In the genomic region with DNA sequence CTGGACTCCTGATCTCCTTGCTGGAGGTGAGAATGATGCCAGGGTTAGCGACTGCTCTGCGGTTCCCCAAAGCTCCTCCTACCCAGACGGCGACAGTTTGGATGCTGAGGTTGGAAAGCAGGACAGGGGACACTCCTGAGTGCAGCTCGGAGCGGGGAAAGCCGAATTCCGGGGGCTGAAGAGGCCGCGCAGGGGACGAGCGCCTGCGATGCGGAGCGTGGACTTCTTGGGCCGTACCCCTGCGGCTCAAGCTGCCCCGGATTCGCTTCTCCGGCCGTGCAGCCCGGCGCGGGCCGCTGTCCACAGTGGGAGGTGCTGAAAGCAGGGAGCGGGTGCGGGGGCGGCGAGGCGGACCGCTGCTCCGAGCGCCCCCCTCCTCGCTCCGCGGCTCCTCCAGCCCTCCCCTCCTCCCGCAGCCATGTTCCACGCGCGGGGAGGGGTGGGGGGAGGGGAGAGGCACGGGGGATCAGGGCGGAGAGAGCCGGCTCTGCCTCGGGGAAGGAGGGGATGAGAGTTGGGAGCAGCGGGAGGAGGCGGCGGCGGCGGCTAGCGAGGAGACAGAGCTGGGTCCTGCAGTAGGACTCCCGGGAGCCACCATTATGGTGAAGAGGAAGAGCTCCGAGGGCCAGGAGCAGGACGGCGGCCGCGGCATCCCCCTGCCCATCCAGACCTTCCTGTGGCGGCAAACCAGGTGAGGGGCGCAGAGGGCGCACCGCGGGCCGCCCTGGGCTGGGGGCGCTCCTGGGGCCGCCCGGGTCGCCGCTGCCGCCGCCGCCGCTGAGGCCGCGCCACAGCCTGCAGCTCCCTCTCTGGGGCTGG, we compare ENCODE assay signal across 1 cellular context.
TF ChIP-seq lines count a peak whose summit lies in the region.

A gene with protein sequence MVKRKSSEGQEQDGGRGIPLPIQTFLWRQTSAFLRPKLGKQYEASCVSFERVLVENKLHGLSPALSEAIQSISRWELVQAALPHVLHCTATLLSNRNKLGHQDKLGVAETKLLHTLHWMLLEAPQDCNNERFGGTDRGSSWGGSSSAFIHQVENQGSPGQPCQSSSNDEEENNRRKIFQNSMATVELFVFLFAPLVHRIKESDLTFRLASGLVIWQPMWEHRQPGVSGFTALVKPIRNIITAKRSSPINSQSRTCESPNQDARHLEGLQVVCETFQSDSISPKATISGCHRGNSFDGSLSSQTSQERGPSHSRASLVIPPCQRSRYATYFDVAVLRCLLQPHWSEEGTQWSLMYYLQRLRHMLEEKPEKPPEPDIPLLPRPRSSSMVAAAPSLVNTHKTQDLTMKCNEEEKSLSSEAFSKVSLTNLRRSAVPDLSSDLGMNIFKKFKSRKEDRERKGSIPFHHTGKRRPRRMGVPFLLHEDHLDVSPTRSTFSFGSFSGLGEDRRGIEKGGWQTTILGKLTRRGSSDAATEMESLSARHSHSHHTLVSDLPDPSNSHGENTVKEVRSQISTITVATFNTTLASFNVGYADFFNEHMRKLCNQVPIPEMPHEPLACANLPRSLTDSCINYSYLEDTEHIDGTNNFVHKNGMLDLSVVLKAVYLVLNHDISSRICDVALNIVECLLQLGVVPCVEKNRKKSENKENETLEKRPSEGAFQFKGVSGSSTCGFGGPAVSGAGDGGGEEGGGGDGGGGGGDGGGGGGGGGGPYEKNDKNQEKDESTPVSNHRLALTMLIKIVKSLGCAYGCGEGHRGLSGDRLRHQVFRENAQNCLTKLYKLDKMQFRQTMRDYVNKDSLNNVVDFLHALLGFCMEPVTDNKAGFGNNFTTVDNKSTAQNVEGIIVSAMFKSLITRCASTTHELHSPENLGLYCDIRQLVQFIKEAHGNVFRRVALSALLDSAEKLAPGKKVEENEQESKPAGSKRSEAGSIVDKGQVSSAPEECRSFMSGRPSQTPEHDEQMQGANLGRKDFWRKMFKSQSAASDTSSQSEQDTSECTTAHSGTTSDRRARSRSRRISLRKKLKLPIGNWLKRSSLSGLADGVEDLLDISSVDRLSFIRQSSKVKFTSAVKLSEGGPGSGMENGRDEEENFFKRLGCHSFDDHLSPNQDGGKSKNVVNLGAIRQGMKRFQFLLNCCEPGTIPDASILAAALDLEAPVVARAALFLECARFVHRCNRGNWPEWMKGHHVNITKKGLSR (N-terminal part only) (plus strand): TSS at position 359 of the 819 bp plus-strand sequence. CDS start 241 bp downstream, at position 600.

TF ChIP-seq in HepG2, 621 proteins besides CTCF, POLR2A, EP300 and RAD21 (continued from another document and continues in another):
- TF ChIP-seq, protein P1, sequence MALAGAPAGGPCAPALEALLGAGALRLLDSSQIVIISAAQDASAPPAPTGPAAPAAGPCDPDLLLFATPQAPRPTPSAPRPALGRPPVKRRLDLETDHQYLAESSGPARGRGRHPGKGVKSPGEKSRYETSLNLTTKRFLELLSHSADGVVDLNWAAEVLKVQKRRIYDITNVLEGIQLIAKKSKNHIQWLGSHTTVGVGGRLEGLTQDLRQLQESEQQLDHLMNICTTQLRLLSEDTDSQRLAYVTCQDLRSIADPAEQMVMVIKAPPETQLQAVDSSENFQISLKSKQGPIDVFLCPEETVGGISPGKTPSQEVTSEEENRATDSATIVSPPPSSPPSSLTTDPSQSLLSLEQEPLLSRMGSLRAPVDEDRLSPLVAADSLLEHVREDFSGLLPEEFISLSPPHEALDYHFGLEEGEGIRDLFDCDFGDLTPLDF (CRISPR knock-in tag; IDR thresholded peaks at IDR 0.05): peak; percentile 47; the same call in 1 of the 2 replicates
- TF ChIP-seq IKZF1 (IDR thresholded peaks at IDR 0.05): no peak
- no peak for TF ChIP-seq ZBTB42 (CRISPR knock-in tag; IDR thresholded peaks at IDR 0.05)
- TF ChIP-seq, protein P2, sequence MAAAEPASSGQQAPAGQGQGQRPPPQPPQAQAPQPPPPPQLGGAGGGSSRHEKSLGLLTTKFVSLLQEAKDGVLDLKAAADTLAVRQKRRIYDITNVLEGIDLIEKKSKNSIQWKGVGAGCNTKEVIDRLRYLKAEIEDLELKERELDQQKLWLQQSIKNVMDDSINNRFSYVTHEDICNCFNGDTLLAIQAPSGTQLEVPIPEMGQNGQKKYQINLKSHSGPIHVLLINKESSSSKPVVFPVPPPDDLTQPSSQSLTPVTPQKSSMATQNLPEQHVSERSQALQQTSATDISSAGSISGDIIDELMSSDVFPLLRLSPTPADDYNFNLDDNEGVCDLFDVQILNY (CRISPR knock-in tag; conservative IDR thresholded peaks at IDR 0.05): peak; percentile 90
- TF ChIP-seq SIX1 (CRISPR knock-in tag; IDR thresholded peaks at IDR 0.05; ENCODE audit: borderline replicate concordance): peak; percentile 50; the same call in 1 of the 2 replicates
- TF ChIP-seq PHB2 (IDR thresholded peaks at IDR 0.05; ENCODE audit: partially characterized antibody): no peak
- no peak for TF ChIP-seq RFX5 (IDR thresholded peaks at IDR 0.05; ENCODE audit: low read depth, low read length)
- TF ChIP-seq ZSCAN21 (CRISPR knock-in tag; IDR thresholded peaks at IDR 0.05; ENCODE audit: borderline replicate concordance): peak; percentile 99
- TF ChIP-seq, protein P3, sequence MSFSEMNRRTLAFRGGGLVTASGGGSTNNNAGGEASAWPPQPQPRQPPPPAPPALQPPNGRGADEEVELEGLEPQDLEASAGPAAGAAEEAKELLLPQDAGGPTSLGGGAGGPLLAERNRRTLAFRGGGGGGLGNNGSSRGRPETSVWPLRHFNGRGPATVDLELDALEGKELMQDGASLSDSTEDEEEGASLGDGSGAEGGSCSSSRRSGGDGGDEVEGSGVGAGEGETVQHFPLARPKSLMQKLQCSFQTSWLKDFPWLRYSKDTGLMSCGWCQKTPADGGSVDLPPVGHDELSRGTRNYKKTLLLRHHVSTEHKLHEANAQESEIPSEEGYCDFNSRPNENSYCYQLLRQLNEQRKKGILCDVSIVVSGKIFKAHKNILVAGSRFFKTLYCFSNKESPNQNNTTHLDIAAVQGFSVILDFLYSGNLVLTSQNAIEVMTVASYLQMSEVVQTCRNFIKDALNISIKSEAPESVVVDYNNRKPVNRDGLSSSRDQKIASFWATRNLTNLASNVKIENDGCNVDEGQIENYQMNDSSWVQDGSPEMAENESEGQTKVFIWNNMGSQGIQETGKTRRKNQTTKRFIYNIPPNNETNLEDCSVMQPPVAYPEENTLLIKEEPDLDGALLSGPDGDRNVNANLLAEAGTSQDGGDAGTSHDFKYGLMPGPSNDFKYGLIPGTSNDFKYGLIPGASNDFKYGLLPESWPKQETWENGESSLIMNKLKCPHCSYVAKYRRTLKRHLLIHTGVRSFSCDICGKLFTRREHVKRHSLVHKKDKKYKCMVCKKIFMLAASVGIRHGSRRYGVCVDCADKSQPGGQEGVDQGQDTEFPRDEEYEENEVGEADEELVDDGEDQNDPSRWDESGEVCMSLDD (CRISPR knock-in tag; IDR thresholded peaks at IDR 0.05; ENCODE audit: borderline replicate concordance): peak; percentile 85
- TF ChIP-seq XRCC5 (optimal IDR thresholded peaks at IDR 0.05; ENCODE audit: low read length): peak; percentile 54
- no peak for TF ChIP-seq NCOA5 (CRISPR knock-in tag; IDR thresholded peaks at IDR 0.05)
- no peak for TF ChIP-seq RORA (CRISPR knock-in tag; IDR thresholded peaks at IDR 0.05)
- TF ChIP-seq ZNF747 (CRISPR knock-in tag; IDR thresholded peaks at IDR 0.05; ENCODE audit: borderline replicate concordance): peak; percentile 43; the same call in 1 of the 2 replicates
- peak; percentile 98 for TF ChIP-seq ZNF749 (CRISPR knock-in tag; IDR thresholded peaks at IDR 0.05; ENCODE audit: borderline replicate concordance)
- TF ChIP-seq, protein P4, sequence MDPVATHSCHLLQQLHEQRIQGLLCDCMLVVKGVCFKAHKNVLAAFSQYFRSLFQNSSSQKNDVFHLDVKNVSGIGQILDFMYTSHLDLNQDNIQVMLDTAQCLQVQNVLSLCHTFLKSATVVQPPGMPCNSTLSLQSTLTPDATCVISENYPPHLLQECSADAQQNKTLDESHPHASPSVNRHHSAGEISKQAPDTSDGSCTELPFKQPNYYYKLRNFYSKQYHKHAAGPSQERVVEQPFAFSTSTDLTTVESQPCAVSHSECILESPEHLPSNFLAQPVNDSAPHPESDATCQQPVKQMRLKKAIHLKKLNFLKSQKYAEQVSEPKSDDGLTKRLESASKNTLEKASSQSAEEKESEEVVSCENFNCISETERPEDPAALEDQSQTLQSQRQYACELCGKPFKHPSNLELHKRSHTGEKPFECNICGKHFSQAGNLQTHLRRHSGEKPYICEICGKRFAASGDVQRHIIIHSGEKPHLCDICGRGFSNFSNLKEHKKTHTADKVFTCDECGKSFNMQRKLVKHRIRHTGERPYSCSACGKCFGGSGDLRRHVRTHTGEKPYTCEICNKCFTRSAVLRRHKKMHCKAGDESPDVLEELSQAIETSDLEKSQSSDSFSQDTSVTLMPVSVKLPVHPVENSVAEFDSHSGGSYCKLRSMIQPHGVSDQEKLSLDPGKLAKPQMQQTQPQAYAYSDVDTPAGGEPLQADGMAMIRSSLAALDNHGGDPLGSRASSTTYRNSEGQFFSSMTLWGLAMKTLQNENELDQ (CRISPR knock-in tag; IDR thresholded peaks at IDR 0.05; ENCODE audit: borderline replicate concordance): peak; percentile 97
- no peak for TF ChIP-seq SYNCRIP (IDR thresholded peaks at IDR 0.05; ENCODE audit: insufficient read depth, low read depth, low read length)
- TF ChIP-seq ZBTB7B (CRISPR knock-in tag; IDR thresholded peaks at IDR 0.05): peak; percentile 74
- TF ChIP-seq U2AF2 (IDR thresholded peaks at IDR 0.05; ENCODE audit: low read depth, low read length): no peak
- no peak for TF ChIP-seq RBM22 (optimal IDR thresholded peaks at IDR 0.05; ENCODE audit: low read length)
- peak; percentile 72 for TF ChIP-seq SAP130 (CRISPR knock-in tag; IDR thresholded peaks at IDR 0.05; ENCODE audit: low read depth)
- TF ChIP-seq, protein P5, sequence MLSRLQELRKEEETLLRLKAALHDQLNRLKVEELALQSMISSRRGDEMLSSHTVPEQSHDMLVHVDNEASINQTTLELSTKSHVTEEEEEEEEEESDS (CRISPR knock-in tag; IDR thresholded peaks at IDR 0.05; ENCODE audit: borderline replicate concordance): peak; percentile 77; the same call in 1 of the 2 replicates
- TF ChIP-seq, protein P6, sequence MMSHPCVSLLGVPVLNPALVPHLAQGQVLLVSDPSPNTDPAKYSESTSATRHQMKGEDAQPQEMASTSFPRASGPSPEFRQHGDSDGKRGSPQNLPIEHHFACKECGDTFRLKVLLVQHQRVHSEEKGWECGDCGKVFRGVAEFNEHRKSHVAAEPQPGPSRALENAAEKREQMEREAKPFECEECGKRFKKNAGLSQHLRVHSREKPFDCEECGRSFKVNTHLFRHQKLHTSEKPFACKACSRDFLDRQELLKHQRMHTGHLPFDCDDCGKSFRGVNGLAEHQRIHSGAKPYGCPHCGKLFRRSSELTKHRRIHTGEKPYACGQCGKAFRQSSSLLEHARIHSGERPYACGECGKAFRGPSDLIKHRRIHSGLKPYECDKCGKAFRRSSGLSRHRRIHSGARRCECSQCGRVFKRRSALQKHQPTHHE (CRISPR knock-in tag; IDR thresholded peaks at IDR 0.05; ENCODE audit: borderline replicate concordance): peak; percentile 80; the same call in 1 of the 2 replicates
- TF ChIP-seq, protein P7, sequence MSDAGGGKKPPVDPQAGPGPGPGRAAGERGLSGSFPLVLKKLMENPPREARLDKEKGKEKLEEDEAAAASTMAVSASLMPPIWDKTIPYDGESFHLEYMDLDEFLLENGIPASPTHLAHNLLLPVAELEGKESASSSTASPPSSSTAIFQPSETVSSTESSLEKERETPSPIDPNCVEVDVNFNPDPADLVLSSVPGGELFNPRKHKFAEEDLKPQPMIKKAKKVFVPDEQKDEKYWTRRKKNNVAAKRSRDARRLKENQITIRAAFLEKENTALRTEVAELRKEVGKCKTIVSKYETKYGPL (CRISPR knock-in tag; IDR thresholded peaks at IDR 0.05): peak; percentile 81
- TF ChIP-seq AGO2 (optimal IDR thresholded peaks at IDR 0.05; ENCODE audit: low read depth, low read length): no peak
- TF ChIP-seq ZNF251 (CRISPR knock-in tag; IDR thresholded peaks at IDR 0.05): peak; percentile 92; the same call in 1 of the 2 replicates
- peak; percentile 95 for TF ChIP-seq ZNF589 (CRISPR knock-in tag; conservative IDR thresholded peaks at IDR 0.05)
- TF ChIP-seq SP1 (IDR thresholded peaks at IDR 0.05): no peak
- no peak for TF ChIP-seq SP1 (CRISPR knock-in tag; IDR thresholded peaks at IDR 0.05)
- TF ChIP-seq, protein P8, sequence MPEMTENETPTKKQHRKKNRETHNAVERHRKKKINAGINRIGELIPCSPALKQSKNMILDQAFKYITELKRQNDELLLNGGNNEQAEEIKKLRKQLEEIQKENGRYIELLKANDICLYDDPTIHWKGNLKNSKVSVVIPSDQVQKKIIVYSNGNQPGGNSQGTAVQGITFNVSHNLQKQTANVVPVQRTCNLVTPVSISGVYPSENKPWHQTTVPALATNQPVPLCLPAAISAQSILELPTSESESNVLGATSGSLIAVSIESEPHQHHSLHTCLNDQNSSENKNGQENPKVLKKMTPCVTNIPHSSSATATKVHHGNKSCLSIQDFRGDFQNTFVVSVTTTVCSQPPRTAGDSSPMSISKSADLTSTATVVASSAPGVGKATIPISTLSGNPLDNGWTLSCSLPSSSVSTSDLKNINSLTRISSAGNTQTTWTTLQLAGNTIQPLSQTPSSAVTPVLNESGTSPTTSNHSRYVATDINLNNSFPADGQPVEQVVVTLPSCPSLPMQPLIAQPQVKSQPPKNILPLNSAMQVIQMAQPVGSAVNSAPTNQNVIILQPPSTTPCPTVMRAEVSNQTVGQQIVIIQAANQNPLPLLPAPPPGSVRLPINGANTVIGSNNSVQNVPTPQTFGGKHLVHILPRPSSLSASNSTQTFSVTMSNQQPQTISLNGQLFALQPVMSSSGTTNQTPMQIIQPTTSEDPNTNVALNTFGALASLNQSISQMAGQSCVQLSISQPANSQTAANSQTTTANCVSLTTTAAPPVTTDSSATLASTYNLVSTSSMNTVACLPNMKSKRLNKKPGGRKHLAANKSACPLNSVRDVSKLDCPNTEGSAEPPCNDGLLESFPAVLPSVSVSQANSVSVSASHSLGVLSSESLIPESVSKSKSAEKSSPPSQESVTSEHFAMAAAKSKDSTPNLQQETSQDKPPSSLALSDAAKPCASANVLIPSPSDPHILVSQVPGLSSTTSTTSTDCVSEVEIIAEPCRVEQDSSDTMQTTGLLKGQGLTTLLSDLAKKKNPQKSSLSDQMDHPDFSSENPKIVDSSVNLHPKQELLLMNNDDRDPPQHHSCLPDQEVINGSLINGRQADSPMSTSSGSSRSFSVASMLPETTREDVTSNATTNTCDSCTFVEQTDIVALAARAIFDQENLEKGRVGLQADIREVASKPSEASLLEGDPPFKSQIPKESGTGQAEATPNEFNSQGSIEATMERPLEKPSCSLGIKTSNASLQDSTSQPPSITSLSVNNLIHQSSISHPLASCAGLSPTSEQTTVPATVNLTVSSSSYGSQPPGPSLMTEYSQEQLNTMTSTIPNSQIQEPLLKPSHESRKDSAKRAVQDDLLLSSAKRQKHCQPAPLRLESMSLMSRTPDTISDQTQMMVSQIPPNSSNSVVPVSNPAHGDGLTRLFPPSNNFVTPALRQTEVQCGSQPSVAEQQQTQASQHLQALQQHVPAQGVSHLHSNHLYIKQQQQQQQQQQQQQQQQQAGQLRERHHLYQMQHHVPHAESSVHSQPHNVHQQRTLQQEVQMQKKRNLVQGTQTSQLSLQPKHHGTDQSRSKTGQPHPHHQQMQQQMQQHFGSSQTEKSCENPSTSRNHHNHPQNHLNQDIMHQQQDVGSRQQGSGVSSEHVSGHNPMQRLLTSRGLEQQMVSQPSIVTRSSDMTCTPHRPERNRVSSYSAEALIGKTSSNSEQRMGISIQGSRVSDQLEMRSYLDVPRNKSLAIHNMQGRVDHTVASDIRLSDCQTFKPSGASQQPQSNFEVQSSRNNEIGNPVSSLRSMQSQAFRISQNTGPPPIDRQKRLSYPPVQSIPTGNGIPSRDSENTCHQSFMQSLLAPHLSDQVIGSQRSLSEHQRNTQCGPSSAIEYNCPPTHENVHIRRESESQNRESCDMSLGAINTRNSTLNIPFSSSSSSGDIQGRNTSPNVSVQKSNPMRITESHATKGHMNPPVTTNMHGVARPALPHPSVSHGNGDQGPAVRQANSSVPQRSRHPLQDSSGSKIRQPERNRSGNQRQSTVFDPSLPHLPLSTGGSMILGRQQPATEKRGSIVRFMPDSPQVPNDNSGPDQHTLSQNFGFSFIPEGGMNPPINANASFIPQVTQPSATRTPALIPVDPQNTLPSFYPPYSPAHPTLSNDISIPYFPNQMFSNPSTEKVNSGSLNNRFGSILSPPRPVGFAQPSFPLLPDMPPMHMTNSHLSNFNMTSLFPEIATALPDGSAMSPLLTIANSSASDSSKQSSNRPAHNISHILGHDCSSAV (CRISPR knock-in tag; IDR thresholded peaks at IDR 0.05; ENCODE audit: borderline replicate concordance): no peak
